In genomic region chr19:11763611-11764010, GRCh38 we compare ENCODE assay signal across 31 cellular contexts. TPM values are rescaled to one million over a fixed set of nuclear protein-coding genes. Genes with fewer than 3 reads are reported as not detected.
"Had no signal": no experiment of that assay in that cellular context is flagged by ENCODE, and none has a peak within 500 bp of the region (broad histone marks: within the 10 kb centered on the region; RNA-seq: fewer than 3 reads in every experiment).

No MANE protein-coding gene starts in this region.

- H3K9me2 ChIP-seq: SK-N-SH had no signal

- ATAC-seq: Panc1 had no signal

- DNase-seq: Karpas-422, NCI-H1048, NCI-H1092 treated with DMSO at 0.1 percent for 48 hours, NCI-H1105 treated with DMSO at 0.1 percent for 48 hours, NCI-H1417, NCI-H1436, NCI-H146, NCI-H1694, NCI-H187, NCI-H1930, NCI-H2029 treated with DMSO at 0.1 percent for 48 hours, NCI-H2081 treated with DMSO at 0.1 percent for 48 hours, NCI-H2107, NCI-H2171, NCI-H226, NCI-H446 treated with DMSO at 0.1 percent for 48 hours, NCI-H510A, NCI-H524, NCI-H526, NCI-H69, NCI-H748 treated with DMSO at 0.1 percent for 48 hours, NCI-H82, PC-9, Right ventricle myocardium superior, SHP77 treated with DMSO at 0.1 percent for 48 hours, SK-N-SH, SW 1271, T-helper 1 cell had no signal

- H3K27me3 ChIP-seq: SJSA1 had no signal

- H3K9me3 ChIP-seq: SK-N-SH had no signal

- H3K9ac ChIP-seq: SK-N-SH had no signal

- H3K4me3 ChIP-seq: SJSA1 had no signal

- H3K4me2 ChIP-seq: SK-N-SH had no signal

- H3K27ac ChIP-seq: PC-9, SJSA1 had no signal

- H2AFZ ChIP-seq: PC-9 had no signal

RNA-seq across cellular contexts. Expression of gene ZNF491, which starts 34.7 kb away (rescaled TPM):
- total RNA-seq: MCF 10A, PC-9 had no signal
